Comparison of ENCODE assay signal across 19 cellular contexts in the genomic region with DNA sequence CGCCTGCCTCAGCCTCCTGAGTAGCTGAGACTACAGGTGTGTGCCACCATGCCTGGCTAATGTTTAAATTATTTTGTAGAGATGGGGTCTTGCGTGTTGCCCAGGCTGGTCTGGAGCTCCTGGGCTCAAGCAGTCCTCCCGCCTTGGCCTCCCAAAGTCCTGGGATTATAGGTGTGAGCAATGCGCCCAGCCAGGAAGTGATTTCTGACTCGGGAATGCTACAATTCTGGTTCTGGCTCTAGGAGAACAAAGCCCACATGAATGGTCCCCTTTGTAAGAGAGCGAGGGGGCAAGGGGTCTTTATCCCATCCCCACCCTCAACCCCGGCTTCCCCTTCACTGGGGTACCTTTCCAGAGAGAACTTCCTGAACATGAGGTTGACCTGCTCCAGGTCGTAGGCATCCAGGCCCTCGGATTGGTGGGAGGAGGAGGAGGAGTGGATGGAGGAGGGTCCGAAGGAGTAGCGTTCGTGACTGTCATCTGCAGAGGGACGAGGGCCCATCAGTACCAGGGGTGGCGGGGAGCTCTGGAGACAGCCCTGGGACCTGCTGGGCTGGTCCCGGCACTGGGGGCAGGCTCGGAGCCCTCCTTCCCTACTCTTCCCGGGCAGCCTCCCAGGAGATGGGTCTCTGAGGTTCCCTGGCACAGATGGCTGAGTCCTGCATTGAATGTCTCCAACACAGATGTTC.
"Had no signal": no experiment of that assay in that cellular context is flagged by ENCODE, and none has a peak within 500 bp of the region (broad histone marks: within the 10 kb centered on the region; RNA-seq: fewer than 3 reads in every experiment).

No MANE protein-coding gene starts in this region.

- H3K27ac ChIP-seq: brain microvascular endothelial cell, epithelial cell of prostate, gastroesophageal sphincter, ovary, sigmoid colon, stomach, testis, upper lobe of right lung had no signal

- H3K27me3 ChIP-seq: ovary, testis, upper lobe of right lung had no signal

- DNase-seq: activated CD4-positive, alpha-beta T cell treated with anti-CD3 and anti-CD28 coated beads for 48 hours; activated CD8-positive, alpha-beta memory T cell treated with anti-CD3 and anti-CD28 coated beads, Interleukin-2, amount 50 U/mL, for 4 hours; activated CD8-positive, alpha-beta T cell treated with anti-CD3 and anti-CD28 coated beads, Interleukin-2, amount 10 ng/mL, durations not matched to agents 7 days and 5 days; activated naive CD4-positive, alpha-beta T cell; activated naive CD8-positive, alpha-beta T cell treated with anti-CD3 and anti-CD28 coated beads, Interleukin-2, amount 10 ng/mL, durations not matched to agents 7 days and 5 days; brain microvascular endothelial cell; dermis blood vessel endothelial cell; effector memory CD8-positive, alpha-beta T cell; sigmoid colon; stimulated activated CD4-positive, alpha-beta T cell treated with anti-CD3 and anti-CD28 coated beads, Interleukin-1b, Interleukin-23, amount 100 ng/mL, for 48 hours; stomach; T-helper 2 cell; testis had no signal

- H3K9me3 ChIP-seq: gastroesophageal sphincter, ovary, sigmoid colon, stomach, testis, upper lobe of right lung had no signal

- ATAC-seq: activated CD8-positive, alpha-beta T cell treated with anti-CD3 and anti-CD28 coated beads, Interleukin-2, amount 10 ng/mL, durations not matched to agents 7 days and 5 days; effector memory CD8-positive, alpha-beta T cell; gastroesophageal sphincter; upper lobe of right lung; WTC11 had no signal

- H3K4me3 Mint-ChIP-seq: activated CD8-positive, alpha-beta T cell treated with anti-CD3 and anti-CD28 coated beads, Interleukin-2, amount 10 ng/mL, durations not matched to agents 7 days and 5 days; activated naive CD8-positive, alpha-beta T cell treated with anti-CD3 and anti-CD28 coated beads, Interleukin-2, amount 10 ng/mL, durations not matched to agents 7 days and 5 days; effector memory CD8-positive, alpha-beta T cell; mesothelial cell of epicardium; WTC11 had no signal

- H3K4me1 ChIP-seq: gastroesophageal sphincter, sigmoid colon, stomach, upper lobe of right lung had no signal

- H3K36me3 ChIP-seq: brain microvascular endothelial cell, gastroesophageal sphincter, ovary, sigmoid colon, upper lobe of right lung had no signal

- H3K4me1 Mint-ChIP-seq: activated naive CD8-positive, alpha-beta T cell treated with anti-CD3 and anti-CD28 coated beads, Interleukin-2, amount 10 ng/mL, durations not matched to agents 7 days and 5 days; WTC11 had no signal

- H3K36me3 Mint-ChIP-seq: mesothelial cell of epicardium had no signal

- H3K27me3 Mint-ChIP-seq: activated naive CD8-positive, alpha-beta T cell treated with anti-CD3 and anti-CD28 coated beads, Interleukin-2, amount 10 ng/mL, durations not matched to agents 7 days and 5 days; effector memory CD8-positive, alpha-beta T cell had no signal

- H3K4me3 ChIP-seq: gastroesophageal sphincter, ovary, sigmoid colon, stomach, testis, upper lobe of right lung had no signal

- H3K27ac Mint-ChIP-seq: activated CD8-positive, alpha-beta T cell treated with anti-CD3 and anti-CD28 coated beads, Interleukin-2, amount 10 ng/mL, durations not matched to agents 7 days and 5 days; activated naive CD8-positive, alpha-beta T cell treated with anti-CD3 and anti-CD28 coated beads, Interleukin-2, amount 10 ng/mL, durations not matched to agents 7 days and 5 days; effector memory CD8-positive, alpha-beta T cell; mesothelial cell of epicardium; WTC11 had no signal

- H3K9me3 Mint-ChIP-seq: activated naive CD8-positive, alpha-beta T cell treated with anti-CD3 and anti-CD28 coated beads, Interleukin-2, amount 10 ng/mL, durations not matched to agents 7 days and 5 days; effector memory CD8-positive, alpha-beta T cell had no signal
